20 cellular contexts compared by ENCODE assay signal in the genomic region with DNA sequence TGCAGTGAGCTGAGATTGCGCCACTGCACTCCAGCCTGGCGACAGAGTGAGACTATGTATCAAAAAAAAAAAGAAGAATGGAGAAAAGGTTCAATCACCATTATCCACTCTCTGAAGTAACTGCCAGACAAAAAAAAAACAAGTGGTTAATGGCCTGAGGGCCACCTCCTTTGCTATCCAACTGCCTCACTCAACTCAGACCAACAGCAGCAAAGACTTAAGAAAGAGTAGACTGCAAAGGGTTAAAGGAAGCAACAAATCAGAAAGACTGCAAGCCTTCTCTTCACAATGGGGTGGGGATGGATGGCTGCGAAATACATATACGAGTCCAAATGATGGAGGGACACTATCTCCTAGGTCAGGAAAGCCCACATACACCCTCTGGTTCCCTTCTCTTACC. TPM values are rescaled to one million over a fixed set of nuclear protein-coding genes. Genes with fewer than 3 reads are reported as not detected.
DNase-seq lines count a peak whose midpoint lies in the region; ATAC-seq and TF ChIP-seq lines count a peak whose summit lies in the region.
"Had no signal": no experiment of that assay in that cellular context is flagged by ENCODE, and none has a peak within 500 bp of the region (broad histone marks: within the 10 kb centered on the region; RNA-seq: fewer than 3 reads in every experiment).

No MANE protein-coding gene starts in this region.

- H3T11ph ChIP-seq in H9 (ENCODE audit: low read length) = no peak overlapping the region

- H3K4me3 ChIP-seq in RWPE2 (ENCODE audit: severe bottlenecking) = no peak overlapping the region
- H3K4me3 ChIP-seq: Peyer's patch had no signal

- no peak overlapping the region for H3K9ac ChIP-seq in H9 (ENCODE audit: extremely low read depth, insufficient read length, low read length)

- no peaks in the 10 kb centered on the region for H3K9me3 Mint-ChIP-seq in activated T-helper 1 cell treated with anti-CD3 and anti-CD28 coated beads, Interleukin-12 subunit alpha, Interleukin-12 subunit beta, Interleukin-2, Interleukin-4 antibody, amounts not matched to agents 30 ng/mL and 10 ng/mL and 1 ng/mL, durations not matched to agents 14 hours and 24 hours and 36 hours
- no peaks in the 10 kb centered on the region for H3K9me3 Mint-ChIP-seq in progenitor cell of endocrine pancreas (ENCODE audit: low read depth)
- no peaks in the 10 kb centered on the region for H3K9me3 Mint-ChIP-seq in H9
- H3K9me3 Mint-ChIP-seq in activated T-helper 2 cell treated with anti-CD3 and anti-CD28 coated beads, Interferon-gamma antibody, Interleukin-2, Interleukin-4, amounts not matched to agents 10 μg/mL and 5 μg/mL and 100 μg/mL, durations not matched to agents 14 hours and 24 hours and 36 hours = no peaks in the 10 kb centered on the region

- H3K4me3 Mint-ChIP-seq in activated T-helper 1 cell treated with anti-CD3 and anti-CD28 coated beads, Interleukin-12 subunit alpha, Interleukin-12 subunit beta, Interleukin-2, Interleukin-4 antibody, amounts not matched to agents 30 ng/mL and 10 ng/mL and 1 ng/mL, durations not matched to agents 14 hours and 24 hours and 36 hours = peak overlapping the region; percentile 4
- H3K4me3 Mint-ChIP-seq in progenitor cell of endocrine pancreas (ENCODE audit: low read depth) (no peak overlapping the region), H9 (no peak overlapping the region)
- H3K4me3 Mint-ChIP-seq in activated T-helper 2 cell treated with anti-CD3 and anti-CD28 coated beads, Interferon-gamma antibody, Interleukin-2, Interleukin-4, amounts not matched to agents 10 μg/mL and 5 μg/mL and 100 μg/mL, durations not matched to agents 14 hours and 24 hours and 36 hours (ENCODE audit: low read depth) = no peak overlapping the region
- H3K4me3 Mint-ChIP-seq: HFFc6 had no signal

- no peaks in the 10 kb centered on the region for H3K9me3 ChIP-seq in RWPE2 (ENCODE audit: severe bottlenecking)
- no peaks in the 10 kb centered on the region for H3K9me3 ChIP-seq in H9 (ENCODE audit: control insufficient read depth, low read depth, low read length)
- H3K9me3 ChIP-seq: Peyer's patch had no signal

- H3K4me2 ChIP-seq in H9 (ENCODE audit: insufficient read depth, insufficient read length, low read length) = no peak overlapping the region

- H3K14ac ChIP-seq in H9 (ENCODE audit: insufficient read depth, low read length) = no peak overlapping the region

- no peak overlapping the region for H2BK15ac ChIP-seq in H9 (ENCODE audit: low read depth, low read length)

- H3K36me3 ChIP-seq in RWPE2 (ENCODE audit: low read depth) = peaks cover 72% of the 10 kb centered on the region

- no peak overlapping the region for H2AFZ ChIP-seq in H9 (ENCODE audit: low read length)

- no peak overlapping the region for H2AK5ac ChIP-seq in H9 (ENCODE audit: insufficient read length, low read length)

- no peak overlapping the region for H2BK5ac ChIP-seq in H9 (ENCODE audit: insufficient read length, low read length)

- H3K27ac ChIP-seq in RWPE2 (ENCODE audit: poor library complexity, severe bottlenecking) = no peak overlapping the region
- no peak overlapping the region for H3K27ac ChIP-seq in H9 (ENCODE audit: insufficient read length, low read depth, low read length)
- H3K27ac ChIP-seq: C4-2B, Peyer's patch had no signal

- no peak overlapping the region for H2BK120ac ChIP-seq in H9 (ENCODE audit: low read depth, low read length, poor library complexity, severe bottlenecking)

- peaks cover 15% of the 10 kb centered on the region for H3K4me1 ChIP-seq in RWPE2 (ENCODE audit: insufficient read depth, poor library complexity, severe bottlenecking)
- no peaks in the 10 kb centered on the region for H3K4me1 ChIP-seq in H9 (ENCODE audit: insufficient read depth, low read length)

- no peak overlapping the region for H2BK12ac ChIP-seq in H9 (ENCODE audit: insufficient read length, low read depth, low read length)

- WGBS in H9 (ENCODE audit: extremely low coverage, insufficient read length, low lambda C conversion rate) = no CpG with 5 or more reads among the region's 4 CpGs

- TF ChIP-seq CTCF in RWPE2 (IDR thresholded peaks at IDR 0.05; ENCODE audit: poor library complexity, severe bottlenecking) (no peak), progenitor cell of endocrine pancreas (IDR thresholded peaks at IDR 0.05; ENCODE audit: unreplicated experiment) (no peak), H9 (conservative IDR thresholded peaks at IDR 0.05) (no peak)

- H2BK20ac ChIP-seq in H9 (ENCODE audit: low read depth, low read length, poor library complexity, severe bottlenecking) = no peak overlapping the region

- H3K79me1 ChIP-seq in H9 (ENCODE audit: insufficient read depth, low read depth, low read length, poor library complexity, severe bottlenecking) = no peaks in the 10 kb centered on the region

- H3K4ac ChIP-seq in H9 (ENCODE audit: low read depth, low read length) = no peak overlapping the region

- H3K23me2 ChIP-seq in H9 (ENCODE audit: insufficient read length, low read depth, low read length, poor library complexity, severe bottlenecking) = peaks cover 8% of the 10 kb centered on the region

- peak; percentile 16 for DNase-seq in RWPE2 (ENCODE audit: low spot score)
- no peak for DNase-seq in activated T-helper 1 cell treated with anti-CD3 and anti-CD28 coated beads, Interleukin-12 subunit alpha, Interleukin-12 subunit beta, Interleukin-2, Interleukin-4 antibody, amounts not matched to agents 30 ng/mL and 10 ng/mL and 1 ng/mL, durations not matched to agents 14 hours and 24 hours and 36 hours (ENCODE audit: low spot score)
- no peak for DNase-seq in progenitor cell of endocrine pancreas (ENCODE audit: low spot score, unreplicated experiment)
- DNase-seq in H9 = no peak
- no peak for DNase-seq in activated T-helper 2 cell treated with anti-CD3 and anti-CD28 coated beads, Interferon-gamma antibody, Interleukin-2, Interleukin-4, amounts not matched to agents 10 μg/mL and 5 μg/mL and 100 μg/mL, durations not matched to agents 14 hours and 24 hours and 36 hours (ENCODE audit: low spot score)
- DNase-seq: ACHN; AML-193; COR-L47; DMS 273 treated with DMSO at 0.1 percent for 48 hours; DND-41; HFFc6; KBM-7; NCI-H1105 treated with DMSO at 0.1 percent for 48 hours; NCI-H1694; NCI-H510A; NCI-H748 treated with DMSO at 0.1 percent for 48 hours; NK-92 treated with Interleukin-12 subunit alpha and Interleukin-12 subunit beta, amount 100 ng/mL, for 24 hours; Peyer's patch had no signal

- H3K27me3 Mint-ChIP-seq in activated T-helper 1 cell treated with anti-CD3 and anti-CD28 coated beads, Interleukin-12 subunit alpha, Interleukin-12 subunit beta, Interleukin-2, Interleukin-4 antibody, amounts not matched to agents 30 ng/mL and 10 ng/mL and 1 ng/mL, durations not matched to agents 14 hours and 24 hours and 36 hours (ENCODE audit: insufficient read depth) = no peaks in the 10 kb centered on the region
- no peaks in the 10 kb centered on the region for H3K27me3 Mint-ChIP-seq in progenitor cell of endocrine pancreas
- H3K27me3 Mint-ChIP-seq in H9 (ENCODE audit: low read depth) = peaks cover 2% of the 10 kb centered on the region; the same call in 1 of the 2 replicates
- no peaks in the 10 kb centered on the region for H3K27me3 Mint-ChIP-seq in activated T-helper 2 cell treated with anti-CD3 and anti-CD28 coated beads, Interferon-gamma antibody, Interleukin-2, Interleukin-4, amounts not matched to agents 10 μg/mL and 5 μg/mL and 100 μg/mL, durations not matched to agents 14 hours and 24 hours and 36 hours (ENCODE audit: low read depth)

- peaks cover 26% of the 10 kb centered on the region for H3K36me3 Mint-ChIP-seq in activated T-helper 1 cell treated with anti-CD3 and anti-CD28 coated beads, Interleukin-12 subunit alpha, Interleukin-12 subunit beta, Interleukin-2, Interleukin-4 antibody, amounts not matched to agents 30 ng/mL and 10 ng/mL and 1 ng/mL, durations not matched to agents 14 hours and 24 hours and 36 hours (ENCODE audit: low read depth)
- H3K36me3 Mint-ChIP-seq in progenitor cell of endocrine pancreas (ENCODE audit: insufficient read depth) = peaks cover 4% of the 10 kb centered on the region
- peaks cover 9 to 28% (median 27%) of the 10 kb centered on the region in 3 experiments; a peak in 6 of 7 replicates for H3K36me3 Mint-ChIP-seq in H9 (ENCODE audit: insufficient read depth in 1 of 3, low read depth in 3 of 3)
- peaks cover 38% of the 10 kb centered on the region for H3K36me3 Mint-ChIP-seq in activated T-helper 2 cell treated with anti-CD3 and anti-CD28 coated beads, Interferon-gamma antibody, Interleukin-2, Interleukin-4, amounts not matched to agents 10 μg/mL and 5 μg/mL and 100 μg/mL, durations not matched to agents 14 hours and 24 hours and 36 hours (ENCODE audit: low read depth)

- H4K91ac ChIP-seq in H9 (ENCODE audit: insufficient read length, low read depth, low read length) = no peak overlapping the region

- H3K27me3 ChIP-seq in RWPE2 (ENCODE audit: insufficient read depth, poor library complexity, severe bottlenecking) = no peaks in the 10 kb centered on the region
- H3K27me3 ChIP-seq in H9 (ENCODE audit: insufficient read depth, low read length) = no peaks in the 10 kb centered on the region
- H3K27me3 ChIP-seq: Peyer's patch had no signal

- H4K5ac ChIP-seq in H9 (ENCODE audit: insufficient read length, low read depth, low read length) = no peak overlapping the region

- H3K23ac ChIP-seq in H9 (ENCODE audit: insufficient read length, low read depth, low read length) = no peak overlapping the region

- H3K79me2 ChIP-seq in H9 (ENCODE audit: insufficient read depth, low read length) = no peaks in the 10 kb centered on the region

- no peaks in the 10 kb centered on the region for H4K20me1 ChIP-seq in H9 (ENCODE audit: control insufficient read depth, insufficient read depth, insufficient read length)

- H3K27ac Mint-ChIP-seq in activated T-helper 1 cell treated with anti-CD3 and anti-CD28 coated beads, Interleukin-12 subunit alpha, Interleukin-12 subunit beta, Interleukin-2, Interleukin-4 antibody, amounts not matched to agents 30 ng/mL and 10 ng/mL and 1 ng/mL, durations not matched to agents 14 hours and 24 hours and 36 hours = no peak overlapping the region
- peak overlapping the region; percentile 14 for H3K27ac Mint-ChIP-seq in progenitor cell of endocrine pancreas
- no peak overlapping the region for H3K27ac Mint-ChIP-seq in H9
- H3K27ac Mint-ChIP-seq in activated T-helper 2 cell treated with anti-CD3 and anti-CD28 coated beads, Interferon-gamma antibody, Interleukin-2, Interleukin-4, amounts not matched to agents 10 μg/mL and 5 μg/mL and 100 μg/mL, durations not matched to agents 14 hours and 24 hours and 36 hours = no peak overlapping the region

- no peak for ATAC-seq in RWPE2 (ENCODE audit: low read depth)
- ATAC-seq: Right ventricle myocardium inferior had no signal

- H4K8ac ChIP-seq in H9 (replicated peaks; ENCODE audit: insufficient read length, low read depth, low read length) = no peak overlapping the region

- no peak overlapping the region for H3K18ac ChIP-seq in H9 (ENCODE audit: insufficient read length, low read depth, low read length)

- intact Hi-C loops in activated T-helper 1 cell treated with anti-CD3 and anti-CD28 coated beads, Interleukin-12 subunit alpha, Interleukin-12 subunit beta, Interleukin-2, Interleukin-4 antibody, amounts not matched to agents 30 ng/mL and 10 ng/mL and 1 ng/mL, durations not matched to agents 14 hours and 24 hours and 36 hours (cut with micrococcal nuclease) = loop anchor here (5.0 kb wide), 1 partner anchor 186 kb away; no protein-coding TSS in a partner anchor
- intact Hi-C loops in activated T-helper 2 cell treated with anti-CD3 and anti-CD28 coated beads, Interferon-gamma antibody, Interleukin-2, Interleukin-4, amounts not matched to agents 10 μg/mL and 5 μg/mL and 100 μg/mL, durations not matched to agents 14 hours and 24 hours and 36 hours (cut with micrococcal nuclease) = loop anchor here (5.0 kb wide), 1 partner anchor 94 kb away; no protein-coding TSS in a partner anchor

- H3K4me1 Mint-ChIP-seq in activated T-helper 1 cell treated with anti-CD3 and anti-CD28 coated beads, Interleukin-12 subunit alpha, Interleukin-12 subunit beta, Interleukin-2, Interleukin-4 antibody, amounts not matched to agents 30 ng/mL and 10 ng/mL and 1 ng/mL, durations not matched to agents 14 hours and 24 hours and 36 hours (ENCODE audit: low read depth) = peaks cover 30% of the 10 kb centered on the region
- H3K4me1 Mint-ChIP-seq in progenitor cell of endocrine pancreas (ENCODE audit: low read depth) = peaks cover 27% of the 10 kb centered on the region
- H3K4me1 Mint-ChIP-seq in H9 = peaks cover 17 to 18% of the 10 kb centered on the region in 2 experiments
- H3K4me1 Mint-ChIP-seq in activated T-helper 2 cell treated with anti-CD3 and anti-CD28 coated beads, Interferon-gamma antibody, Interleukin-2, Interleukin-4, amounts not matched to agents 10 μg/mL and 5 μg/mL and 100 μg/mL, durations not matched to agents 14 hours and 24 hours and 36 hours (ENCODE audit: low read depth) = peaks cover 25% of the 10 kb centered on the region

- no peak overlapping the region for H3K56ac ChIP-seq in H9 (ENCODE audit: insufficient read length, low read depth, low read length)

RNA-seq across cellular contexts. Expression of a gene that starts 3.2 kb away (rescaled TPM):
- 35.7 and 36.2 TPM in 2 replicates for total RNA-seq in activated T-helper 1 cell treated with anti-CD3 and anti-CD28 coated beads, Interleukin-12 subunit alpha, Interleukin-12 subunit beta, Interleukin-2, Interleukin-4 antibody, amounts not matched to agents 30 ng/mL and 10 ng/mL and 1 ng/mL, durations not matched to agents 14 hours and 24 hours and 36 hours
- total RNA-seq in progenitor cell of endocrine pancreas = 13.7 and 16.8 TPM in 2 replicates
- total RNA-seq in H9 (2021) = 24.4 and 26.6 TPM in 2 replicates
- total RNA-seq in activated T-helper 2 cell treated with anti-CD3 and anti-CD28 coated beads, Interferon-gamma antibody, Interleukin-2, Interleukin-4, amounts not matched to agents 10 μg/mL and 5 μg/mL and 100 μg/mL, durations not matched to agents 14 hours and 24 hours and 36 hours = 39.1 and 39.8 TPM in 2 replicates

RNA-seq across cellular contexts. Expression of a gene that starts 3.2 kb away (rescaled TPM):
- 80.3 and 95.6 TPM in 2 replicates for total RNA-seq in activated T-helper 1 cell treated with anti-CD3 and anti-CD28 coated beads, Interleukin-12 subunit alpha, Interleukin-12 subunit beta, Interleukin-2, Interleukin-4 antibody, amounts not matched to agents 30 ng/mL and 10 ng/mL and 1 ng/mL, durations not matched to agents 14 hours and 24 hours and 36 hours
- 129 and 140 TPM in 2 replicates for total RNA-seq in progenitor cell of endocrine pancreas
- 204 and 207 TPM in 2 replicates for total RNA-seq in H9 (2021)
- 93.0 and 98.4 TPM in 2 replicates for total RNA-seq in activated T-helper 2 cell treated with anti-CD3 and anti-CD28 coated beads, Interferon-gamma antibody, Interleukin-2, Interleukin-4, amounts not matched to agents 10 μg/mL and 5 μg/mL and 100 μg/mL, durations not matched to agents 14 hours and 24 hours and 36 hours

RNA-seq across cellular contexts. Expression of a gene that starts 31.3 kb away (rescaled TPM):
- total RNA-seq in activated T-helper 1 cell treated with anti-CD3 and anti-CD28 coated beads, Interleukin-12 subunit alpha, Interleukin-12 subunit beta, Interleukin-2, Interleukin-4 antibody, amounts not matched to agents 30 ng/mL and 10 ng/mL and 1 ng/mL, durations not matched to agents 14 hours and 24 hours and 36 hours = 304 and 308 TPM in 2 replicates
- total RNA-seq in progenitor cell of endocrine pancreas = 293 and 298 TPM in 2 replicates
- total RNA-seq in H9 (2021) = 152 and 155 TPM in 2 replicates
- 342 and 347 TPM in 2 replicates for total RNA-seq in activated T-helper 2 cell treated with anti-CD3 and anti-CD28 coated beads, Interferon-gamma antibody, Interleukin-2, Interleukin-4, amounts not matched to agents 10 μg/mL and 5 μg/mL and 100 μg/mL, durations not matched to agents 14 hours and 24 hours and 36 hours

RNA-seq across cellular contexts. Expression of a gene that starts 31.3 kb away (rescaled TPM):
- total RNA-seq in activated T-helper 1 cell treated with anti-CD3 and anti-CD28 coated beads, Interleukin-12 subunit alpha, Interleukin-12 subunit beta, Interleukin-2, Interleukin-4 antibody, amounts not matched to agents 30 ng/mL and 10 ng/mL and 1 ng/mL, durations not matched to agents 14 hours and 24 hours and 36 hours = 151 and 168 TPM in 2 replicates
- total RNA-seq in progenitor cell of endocrine pancreas (157 and 161 TPM in 2 replicates), H9 (2021) (260 TPM in 2 replicates)
- total RNA-seq in activated T-helper 2 cell treated with anti-CD3 and anti-CD28 coated beads, Interferon-gamma antibody, Interleukin-2, Interleukin-4, amounts not matched to agents 10 μg/mL and 5 μg/mL and 100 μg/mL, durations not matched to agents 14 hours and 24 hours and 36 hours = 147 and 148 TPM in 2 replicates

RNA-seq across cellular contexts. Expression of a gene that starts 46.1 kb away (rescaled TPM):
- 349 and 357 TPM in 2 replicates for total RNA-seq in activated T-helper 1 cell treated with anti-CD3 and anti-CD28 coated beads, Interleukin-12 subunit alpha, Interleukin-12 subunit beta, Interleukin-2, Interleukin-4 antibody, amounts not matched to agents 30 ng/mL and 10 ng/mL and 1 ng/mL, durations not matched to agents 14 hours and 24 hours and 36 hours
- total RNA-seq in progenitor cell of endocrine pancreas (491 and 515 TPM in 2 replicates), H9 (2021) (335 and 347 TPM in 2 replicates)
- total RNA-seq in activated T-helper 2 cell treated with anti-CD3 and anti-CD28 coated beads, Interferon-gamma antibody, Interleukin-2, Interleukin-4, amounts not matched to agents 10 μg/mL and 5 μg/mL and 100 μg/mL, durations not matched to agents 14 hours and 24 hours and 36 hours = 358 and 360 TPM in 2 replicates
